In the genomic region with DNA sequence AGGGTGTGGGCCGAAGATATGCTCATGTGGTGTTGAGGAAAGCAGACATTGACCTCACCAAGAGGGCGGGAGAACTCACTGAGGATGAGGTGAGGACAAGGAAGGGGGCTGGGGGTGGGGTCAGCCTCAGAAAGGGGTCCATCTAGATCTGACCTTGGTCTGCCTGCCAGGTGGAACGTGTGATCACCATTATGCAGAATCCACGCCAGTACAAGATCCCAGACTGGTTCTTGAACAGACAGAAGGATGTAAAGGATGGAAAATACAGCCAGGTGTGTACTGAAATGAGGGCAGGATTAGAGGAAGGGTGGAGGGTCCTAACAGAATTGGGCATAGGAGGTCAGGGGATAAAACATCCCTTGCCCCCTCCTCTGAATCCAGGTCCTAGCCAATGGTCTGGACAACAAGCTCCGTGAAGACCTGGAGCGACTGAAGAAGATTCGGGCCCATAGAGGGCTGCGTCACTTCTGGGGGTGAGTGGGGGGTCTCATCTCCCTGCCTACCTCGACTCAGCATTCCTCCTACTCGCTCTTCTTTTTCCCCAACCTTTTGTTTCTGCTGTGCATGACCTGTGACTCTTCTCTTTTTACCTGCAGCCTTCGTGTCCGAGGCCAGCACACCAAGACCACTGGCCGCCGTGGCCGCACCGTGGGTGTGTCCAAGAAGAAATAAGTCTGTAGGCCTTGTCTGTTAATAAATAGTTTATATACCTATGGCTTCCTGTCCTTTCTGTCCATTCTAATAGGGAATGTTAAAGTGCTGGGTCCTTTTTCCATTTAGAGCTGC, we compare ENCODE assay signal across 8 cellular contexts. TPM values are rescaled to one million over a fixed set of nuclear protein-coding genes. Genes with fewer than 3 reads are reported as not detected.
DNase-seq lines count a peak whose midpoint lies in the region; ATAC-seq and TF ChIP-seq lines count a peak whose summit lies in the region.
"Not testable (repeated sequence)": the region's sequence is repeated elsewhere in the genome, so short reads cannot be mapped to it uniquely, and the experiment has no call there.

No MANE protein-coding gene starts in this region.

- H3K4me1 Mint-ChIP-seq in activated CD8-positive, alpha-beta memory T cell treated with anti-CD3 and anti-CD28 coated beads, Interleukin-2, amount 10 ng/mL, durations not matched to agents 7 days and 5 days, result peaks cover 63% of the 10 kb centered on the region

- not testable (repeated sequence) for H3K27me3 Mint-ChIP-seq in activated CD8-positive, alpha-beta memory T cell treated with anti-CD3 and anti-CD28 coated beads, Interleukin-2, amount 10 ng/mL, durations not matched to agents 7 days and 5 days

- H3K27ac Mint-ChIP-seq in activated CD8-positive, alpha-beta memory T cell treated with anti-CD3 and anti-CD28 coated beads, Interleukin-2, amount 10 ng/mL, durations not matched to agents 7 days and 5 days, result peak overlapping the region; percentile 91

- not testable (repeated sequence) for TF ChIP-seq EP300 in gastroesophageal sphincter (IDR thresholded peaks at IDR 0.05)

- WGBS in gastroesophageal sphincter (ENCODE audit: low coverage in 1 of 2), 2 donors, result 68 to 74% methylated on average over 12 to 16 of the region's 16 CpGs

- not testable (repeated sequence) for DNase-seq in activated CD8-positive, alpha-beta memory T cell treated with anti-CD3 and anti-CD28 coated beads, Interleukin-2, amount 10 ng/mL, durations not matched to agents 7 days and 5 days; cardiac fibroblast (ENCODE audit: low read depth in 2 of 2)

- H3K36me3 ChIP-seq in OCI-LY3 (replicated peaks; ENCODE audit: low read depth, low read length) (peaks cover 46% of the 10 kb centered on the region), gastroesophageal sphincter (peaks cover 0 to 60% of the 10 kb centered on the region in 2 donors), skeletal muscle tissue (ENCODE audit: control insufficient read depth in 3 of 3, insufficient read depth in 3 of 3, low read length in 3 of 3) (peaks cover 39 to 48% (median 41%) of the 10 kb centered on the region in 3 donors)
- H3K36me3 ChIP-seq in mucosa of stomach (ENCODE audit: control insufficient read depth, insufficient read depth, low read length), result not testable (repeated sequence)

- H3K4me3 ChIP-seq in OCI-LY3 (ENCODE audit: low read length), result peak overlapping the region; percentile 97
- peak overlapping the region; percentile 7 to 35 for H3K4me3 ChIP-seq in cardiac fibroblast (replicated peaks in 1 of 2; ENCODE audit: low read depth in 2 of 2, low read length in 2 of 2)
- peak overlapping the region in 1 of 2 donors; percentile 81 for H3K4me3 ChIP-seq in gastroesophageal sphincter
- peak overlapping the region; percentile 29 for H3K4me3 ChIP-seq in mucosa of stomach (ENCODE audit: low read length)
- H3K4me3 ChIP-seq in skeletal muscle tissue (ENCODE audit: low read length in 3 of 3), result peak overlapping the region in 2 of 3 donors; percentile 76 to 77

- CTCF ChIA-PET in activated CD8-positive, alpha-beta memory T cell treated with anti-CD3 and anti-CD28 coated beads, Interleukin-2, amount 10 ng/mL, durations not matched to agents 7 days and 5 days (lab: Charles Lee), result interaction anchor here (1.6 to 6.4 kb wide), 5 partner anchors 13 to 133 kb away, joined by 3 to 58 read pairs (median 21); partner anchors contain the start of genes PFDN6, RGL2 and WDR46

- ATAC-seq in activated CD8-positive, alpha-beta memory T cell treated with anti-CD3 and anti-CD28 coated beads, Interleukin-2, amount 10 ng/mL, durations not matched to agents 7 days and 5 days; gastroesophageal sphincter: not testable (repeated sequence)

- in situ Hi-C loops in GM18951 (cut with MboI; ENCODE audit: low sequenced_read_pairs, unreplicated experiment), result not testable (repeated sequence)

- peaks cover 46% of the 10 kb centered on the region for H3K4me1 ChIP-seq in OCI-LY3 (ENCODE audit: low read length)
- H3K4me1 ChIP-seq in gastroesophageal sphincter, result peaks cover 5 to 80% (median 39%) of the 10 kb centered on the region in 3 donors
- peaks cover 65% of the 10 kb centered on the region for H3K4me1 ChIP-seq in mucosa of stomach (ENCODE audit: control insufficient read depth, insufficient read depth, low read length)
- H3K4me1 ChIP-seq in skeletal muscle tissue (ENCODE audit: control insufficient read depth in 3 of 3, insufficient read depth in 3 of 3, low read length in 3 of 3), result peaks cover 66 to 87% (median 68%) of the 10 kb centered on the region in 3 donors

- H3K4me3 Mint-ChIP-seq in activated CD8-positive, alpha-beta memory T cell treated with anti-CD3 and anti-CD28 coated beads, Interleukin-2, amount 10 ng/mL, durations not matched to agents 7 days and 5 days, result peak overlapping the region; percentile 88

- H3K27ac ChIP-seq in 22Rv1, result peak overlapping the region; percentile 93
- H3K27ac ChIP-seq in OCI-LY3 (ENCODE audit: low read length), result peak overlapping the region; percentile 89
- peak overlapping the region; percentile 73 to 96 (median 91) for H3K27ac ChIP-seq in gastroesophageal sphincter
- not testable (repeated sequence) for H3K27ac ChIP-seq in skeletal muscle tissue (ENCODE audit: low read depth, low read length)

- H3K36me3 Mint-ChIP-seq in activated CD8-positive, alpha-beta memory T cell treated with anti-CD3 and anti-CD28 coated beads, Interleukin-2, amount 10 ng/mL, durations not matched to agents 7 days and 5 days, result peaks cover 52% of the 10 kb centered on the region

- H3K9ac ChIP-seq in OCI-LY3 (ENCODE audit: low read length) (peak overlapping the region; percentile 94), mucosa of stomach (ENCODE audit: low read length) (peak overlapping the region; percentile 88), skeletal muscle tissue (ENCODE audit: low read depth in 1 of 3, low read length in 3 of 3) (peak overlapping the region in 2 of 3 donors; percentile 65 to 83)

- not testable (repeated sequence) for H3K9me3 Mint-ChIP-seq in activated CD8-positive, alpha-beta memory T cell treated with anti-CD3 and anti-CD28 coated beads, Interleukin-2, amount 10 ng/mL, durations not matched to agents 7 days and 5 days (ENCODE audit: low read depth)

- not testable (repeated sequence) for H3K9me3 ChIP-seq in OCI-LY3 (ENCODE audit: insufficient read depth, low read length); gastroesophageal sphincter; mucosa of stomach (ENCODE audit: control insufficient read depth, low read length); skeletal muscle tissue (ENCODE audit: control insufficient read depth in 3 of 3, low read length in 3 of 3)

- H2AFZ ChIP-seq in OCI-LY3 (ENCODE audit: low read depth, low read length), result not testable (repeated sequence)

- not testable (repeated sequence) for H3K27me3 ChIP-seq in OCI-LY3 (ENCODE audit: low read depth, low read length); gastroesophageal sphincter; mucosa of stomach (ENCODE audit: control insufficient read depth, insufficient read depth, low read length); skeletal muscle tissue (ENCODE audit: control insufficient read depth in 3 of 3, insufficient read depth in 3 of 3, low read length in 3 of 3)

- H3K79me2 ChIP-seq in OCI-LY3 (ENCODE audit: low read length), result peaks cover 45% of the 10 kb centered on the region

- peak; percentile 10 for TF ChIP-seq POLR2A in GM18951 (IDR thresholded peaks at IDR 0.05; ENCODE audit: extremely low read depth, insufficient read depth, insufficient read length)
- not testable (repeated sequence) for TF ChIP-seq POLR2A in gastroesophageal sphincter (IDR thresholded peaks at IDR 0.05)

- H4K20me1 ChIP-seq in OCI-LY3 (ENCODE audit: insufficient read depth, low read length), result peaks cover 40% of the 10 kb centered on the region

- peak overlapping the region; percentile 89 for H3K4me2 ChIP-seq in OCI-LY3 (ENCODE audit: low read length)

- TF ChIP-seq CTCF in 22Rv1 (IDR thresholded peaks at IDR 0.05); OCI-LY3 (IDR thresholded peaks at IDR 0.05; ENCODE audit: low read depth, low read length); cardiac fibroblast (IDR thresholded peaks at IDR 0.05; ENCODE audit: low read depth, low read length); gastroesophageal sphincter (IDR thresholded peaks at IDR 0.05): not testable (repeated sequence)

RNA-seq across cellular contexts. Expression of gene B3GALT4, which starts 0.9 kb away (rescaled TPM):
- total RNA-seq in activated CD8-positive, alpha-beta memory T cell treated with anti-CD3 and anti-CD28 coated beads, Interleukin-2, amount 10 ng/mL, durations not matched to agents 7 days and 5 days, result 10 to 100 TPM; 14.0 to 20.5 TPM
- total RNA-seq in gastroesophageal sphincter (10 to 100 TPM; 12.2 to 23.8 (median 17.3) TPM), skeletal muscle tissue (2.1 TPM)

RNA-seq across cellular contexts. Expression of gene RPS18, which starts 4.1 kb away (rescaled TPM):
- 1,000 to 10,000 TPM; 2,808 to 3,161 TPM for total RNA-seq in activated CD8-positive, alpha-beta memory T cell treated with anti-CD3 and anti-CD28 coated beads, Interleukin-2, amount 10 ng/mL, durations not matched to agents 7 days and 5 days
- total RNA-seq in gastroesophageal sphincter, result 1,000 to 10,000 TPM; 1,175 to 3,464 (median 2,399) TPM
- 8,222 TPM for total RNA-seq in skeletal muscle tissue

RNA-seq across cellular contexts. Expression of gene VPS52, which starts 4.3 kb away (rescaled TPM):
- total RNA-seq in activated CD8-positive, alpha-beta memory T cell treated with anti-CD3 and anti-CD28 coated beads, Interleukin-2, amount 10 ng/mL, durations not matched to agents 7 days and 5 days, result 10 to 100 TPM; 60.6 to 63.3 TPM
- total RNA-seq in gastroesophageal sphincter, result 10 to 100 TPM; 18.1 to 45.5 (median 31.5) TPM
- total RNA-seq in skeletal muscle tissue, result 43.8 TPM

RNA-seq across cellular contexts. Expression of gene WDR46, which starts 13.1 kb away (rescaled TPM):
- 10 to 100 TPM; 61.5 to 78.4 TPM for total RNA-seq in activated CD8-positive, alpha-beta memory T cell treated with anti-CD3 and anti-CD28 coated beads, Interleukin-2, amount 10 ng/mL, durations not matched to agents 7 days and 5 days
- total RNA-seq in gastroesophageal sphincter (10 to 100 TPM; 26.4 to 39.2 (median 35.6) TPM), skeletal muscle tissue (67.3 TPM)

RNA-seq across cellular contexts. Expression of gene PFDN6, which starts 13.4 kb away (rescaled TPM):
- total RNA-seq in activated CD8-positive, alpha-beta memory T cell treated with anti-CD3 and anti-CD28 coated beads, Interleukin-2, amount 10 ng/mL, durations not matched to agents 7 days and 5 days, result 10 to 100 TPM; 67.8 to 90.3 TPM
- 10 to 100 TPM; 40.6 to 55.5 (median 50.6) TPM for total RNA-seq in gastroesophageal sphincter
- total RNA-seq in skeletal muscle tissue, result 27.1 TPM
